26 cellular contexts compared by ENCODE assay signal in genomic region chr18:57426187-57426586, GRCh38. TPM values are rescaled to one million over a fixed set of nuclear protein-coding genes. Genes with fewer than 3 reads are reported as not detected.
DNase-seq lines count a peak whose midpoint lies in the region; ATAC-seq and TF ChIP-seq lines count a peak whose summit lies in the region.
"Had no signal": no experiment of that assay in that cellular context is flagged by ENCODE, and none has a peak within 500 bp of the region (broad histone marks: within the 10 kb centered on the region; RNA-seq: fewer than 3 reads in every experiment).

No MANE protein-coding gene starts in this region.

- H3K4me2 ChIP-seq in MM.1S (ENCODE audit: low read depth, low read length) = peak overlapping the region; percentile 39; the same call in 1 of the 2 replicates
- H3K4me2 ChIP-seq in smooth muscle cell = no peak overlapping the region

- POLR2A ChIA-PET in activated CD8-positive, alpha-beta T cell treated with anti-CD3 and anti-CD28 coated beads for 36 hours (lab: Charles Lee) = no interaction called here
- POLR2A ChIA-PET in activated CD8-positive, alpha-beta T cell treated with anti-CD3 and anti-CD28 coated beads, Interleukin-2, amount 10 ng/mL, durations not matched to agents 7 days and 5 days (lab: Charles Lee) = no interaction called here

- H3K4me3 Mint-ChIP-seq in activated CD8-positive, alpha-beta T cell treated with anti-CD3 and anti-CD28 coated beads for 36 hours = no peak overlapping the region
- no peak overlapping the region for H3K4me3 Mint-ChIP-seq in activated CD8-positive, alpha-beta T cell treated with anti-CD3 and anti-CD28 coated beads, Interleukin-2, amount 10 ng/mL, durations not matched to agents 7 days and 5 days
- no peak overlapping the region for H3K4me3 Mint-ChIP-seq in stimulated activated naive B cell treated with anti-CD40 and anti-IgM and Interleukin-4, amounts not matched to agents 10 μg/mL and 1 μg/mL and 100 μg/mL, for 72 hours
- H3K4me3 Mint-ChIP-seq: activated CD4-positive, alpha-beta T cell treated with anti-CD3 and anti-CD28 coated beads, Interleukin-2, amount 10 ng/mL, durations not matched to agents 24 days and 14 days; central memory CD8-positive, alpha-beta T cell; effector memory CD8-positive, alpha-beta T cell had no signal

- H3K4me1 Mint-ChIP-seq in activated CD8-positive, alpha-beta T cell treated with anti-CD3 and anti-CD28 coated beads for 36 hours (ENCODE audit: low read depth) = peaks cover 14% of the 10 kb centered on the region
- peaks cover 11% of the 10 kb centered on the region for H3K4me1 Mint-ChIP-seq in activated CD8-positive, alpha-beta T cell treated with anti-CD3 and anti-CD28 coated beads, Interleukin-2, amount 10 ng/mL, durations not matched to agents 7 days and 5 days (ENCODE audit: low read depth)
- H3K4me1 Mint-ChIP-seq in stimulated activated naive B cell treated with anti-CD40 and anti-IgM and Interleukin-4, amounts not matched to agents 10 μg/mL and 1 μg/mL and 100 μg/mL, for 72 hours = peaks cover 0 to 12% of the 10 kb centered on the region in 2 donors
- H3K4me1 Mint-ChIP-seq: central memory CD8-positive, alpha-beta T cell had no signal

- H3K4me1 ChIP-seq in MM.1S (ENCODE audit: low read length) = peaks cover 32% of the 10 kb centered on the region
- peaks cover 0 to 24% (median 16%) of the 10 kb centered on the region in 4 donors for H3K4me1 ChIP-seq in sigmoid colon
- H3K4me1 ChIP-seq in smooth muscle cell (ENCODE audit: low read depth) = peaks cover 29% of the 10 kb centered on the region
- H3K4me1 ChIP-seq: SJCRH30, testis had no signal

- no peaks in the 10 kb centered on the region for H4K20me1 ChIP-seq in MM.1S (ENCODE audit: insufficient read depth, low read length)
- no peaks in the 10 kb centered on the region for H4K20me1 ChIP-seq in smooth muscle cell (ENCODE audit: low read depth)

- H2AFZ ChIP-seq in MM.1S (ENCODE audit: low read length) (no peak overlapping the region), smooth muscle cell (ENCODE audit: low read depth) (no peak overlapping the region)

- H3K36me3 Mint-ChIP-seq in activated CD8-positive, alpha-beta T cell treated with anti-CD3 and anti-CD28 coated beads for 36 hours (ENCODE audit: low read depth) = peaks cover 10% of the 10 kb centered on the region
- H3K36me3 Mint-ChIP-seq in activated CD8-positive, alpha-beta T cell treated with anti-CD3 and anti-CD28 coated beads, Interleukin-2, amount 10 ng/mL, durations not matched to agents 7 days and 5 days (ENCODE audit: low read depth) = peaks cover 11% of the 10 kb centered on the region
- peaks cover 0 to 1% of the 10 kb centered on the region in 2 donors for H3K36me3 Mint-ChIP-seq in stimulated activated naive B cell treated with anti-CD40 and anti-IgM and Interleukin-4, amounts not matched to agents 10 μg/mL and 1 μg/mL and 100 μg/mL, for 72 hours

- H3K9me3 ChIP-seq in MM.1S (replicated peaks; ENCODE audit: insufficient read depth, low read length) = no peaks in the 10 kb centered on the region
- H3K9me3 ChIP-seq in sigmoid colon = peaks cover 0 to 6% (median under 1%) of the 10 kb centered on the region in 4 donors
- no peaks in the 10 kb centered on the region for H3K9me3 ChIP-seq in smooth muscle cell (replicated peaks; ENCODE audit: low read depth)
- H3K9me3 ChIP-seq: SJCRH30, testis had no signal

- H3K79me2 ChIP-seq in MM.1S (ENCODE audit: low read length) = no peaks in the 10 kb centered on the region
- no peaks in the 10 kb centered on the region for H3K79me2 ChIP-seq in smooth muscle cell (ENCODE audit: low read depth)

- CTCF ChIA-PET in activated CD8-positive, alpha-beta T cell treated with anti-CD3 and anti-CD28 coated beads for 36 hours (lab: Charles Lee) = no interaction called here
- CTCF ChIA-PET in activated CD8-positive, alpha-beta T cell treated with anti-CD3 and anti-CD28 coated beads, Interleukin-2, amount 10 ng/mL, durations not matched to agents 7 days and 5 days (lab: Charles Lee) = no interaction called here

- H3K27me3 Mint-ChIP-seq in activated CD8-positive, alpha-beta T cell treated with anti-CD3 and anti-CD28 coated beads for 36 hours = peaks cover 51% of the 10 kb centered on the region
- peaks cover 53% of the 10 kb centered on the region for H3K27me3 Mint-ChIP-seq in activated CD8-positive, alpha-beta T cell treated with anti-CD3 and anti-CD28 coated beads, Interleukin-2, amount 10 ng/mL, durations not matched to agents 7 days and 5 days (ENCODE audit: low read depth)
- peaks cover 34 to 56% of the 10 kb centered on the region in 2 donors for H3K27me3 Mint-ChIP-seq in stimulated activated naive B cell treated with anti-CD40 and anti-IgM and Interleukin-4, amounts not matched to agents 10 μg/mL and 1 μg/mL and 100 μg/mL, for 72 hours

- H3K36me3 ChIP-seq in MM.1S (replicated peaks; ENCODE audit: insufficient read depth, low read length) (no peaks in the 10 kb centered on the region), sigmoid colon (no peaks in the 10 kb centered on the region), smooth muscle cell (ENCODE audit: low read depth) (no peaks in the 10 kb centered on the region)
- H3K36me3 ChIP-seq: SJCRH30 had no signal

- WGBS in sigmoid colon, 2 donors = 66 to 82% methylated on average over 4 of the region's 4 CpGs
- 88% methylated on average over 4 of the region's 4 CpGs for WGBS in smooth muscle cell (ENCODE audit: low lambda C conversion rate)

- peak; percentile 24 for DNase-seq in activated CD8-positive, alpha-beta T cell treated with anti-CD3 and anti-CD28 coated beads for 36 hours
- no peak for DNase-seq in activated CD8-positive, alpha-beta T cell treated with anti-CD3 and anti-CD28 coated beads, Interleukin-2, amount 10 ng/mL, durations not matched to agents 7 days and 5 days
- DNase-seq in MM.1S (peak; percentile 96), sigmoid colon (no peak), smooth muscle cell (lab: John Stamatoyannopoulos, UW; ENCODE audit: unreplicated experiment) (no peak)
- DNase-seq in stimulated activated naive B cell treated with anti-CD40 and anti-IgM and Interleukin-4, amounts not matched to agents 10 μg/mL and 1 μg/mL and 100 μg/mL, for 72 hours = no peak
- DNase-seq: activated CD4-positive, alpha-beta T cell treated with anti-CD3 and anti-CD28 coated beads, Interleukin-2, amount 10 ng/mL, durations not matched to agents 24 days and 14 days; activated naive CD4-positive, alpha-beta T cell; activated T-cell treated with anti-CD3 and anti-CD28 coated beads, Interleukin-2, amount 50 U/mL, for 48 hours; body of pancreas; effector memory CD8-positive, alpha-beta T cell; hippocampal formation; mammary epithelial cell; NCI-H1417 treated with DMSO at 0.1 percent for 48 hours; NCI-H2029 treated with DMSO at 0.1 percent for 48 hours; NCI-H526; nephron progenitor cell; SJCRH30; stimulated activated naive CD4-positive, alpha-beta T cell treated with Interleukin-2 at 50 U/mL for 16 hours; T-helper 9 cell; testis had no signal

- ATAC-seq in activated CD8-positive, alpha-beta T cell treated with anti-CD3 and anti-CD28 coated beads for 36 hours = peak; percentile 71
- ATAC-seq in activated CD8-positive, alpha-beta T cell treated with anti-CD3 and anti-CD28 coated beads, Interleukin-2, amount 10 ng/mL, durations not matched to agents 7 days and 5 days = no peak
- ATAC-seq in GM21360 (IDR thresholded peaks at IDR 0.05; ENCODE audit: unreplicated experiment) (peak; percentile 81), HG03039 (IDR thresholded peaks at IDR 0.05; ENCODE audit: unreplicated experiment) (no peak)
- ATAC-seq in stimulated activated naive B cell treated with anti-CD40 and anti-IgM and Interleukin-4, amounts not matched to agents 10 μg/mL and 1 μg/mL and 100 μg/mL, for 72 hours (replicated peaks) = peak; percentile 75 to 96
- ATAC-seq: body of pancreas; effector memory CD8-positive, alpha-beta T cell; HCT116; K562 had no signal

- no peak for TF ChIP-seq EP300 in sigmoid colon (IDR thresholded peaks at IDR 0.05)

- H3F3A ChIP-seq in MM.1S (ENCODE audit: insufficient read depth, low read length) (peaks cover 20% of the 10 kb centered on the region), smooth muscle cell (ENCODE audit: low read depth) (no peaks in the 10 kb centered on the region)

- H3K9me3 Mint-ChIP-seq in activated CD8-positive, alpha-beta T cell treated with anti-CD3 and anti-CD28 coated beads for 36 hours = peaks cover 10% of the 10 kb centered on the region
- H3K9me3 Mint-ChIP-seq in activated CD8-positive, alpha-beta T cell treated with anti-CD3 and anti-CD28 coated beads, Interleukin-2, amount 10 ng/mL, durations not matched to agents 7 days and 5 days (ENCODE audit: insufficient read depth) = peaks cover 7% of the 10 kb centered on the region
- peaks cover 3 to 9% of the 10 kb centered on the region in 2 donors for H3K9me3 Mint-ChIP-seq in stimulated activated naive B cell treated with anti-CD40 and anti-IgM and Interleukin-4, amounts not matched to agents 10 μg/mL and 1 μg/mL and 100 μg/mL, for 72 hours
- H3K9me3 Mint-ChIP-seq: central memory CD8-positive, alpha-beta T cell; effector memory CD8-positive, alpha-beta T cell had no signal

- no peak for TF ChIP-seq POLR2A in sigmoid colon (IDR thresholded peaks at IDR 0.05)

- intact Hi-C loops in activated CD8-positive, alpha-beta T cell treated with anti-CD3 and anti-CD28 coated beads for 36 hours (cut with micrococcal nuclease) = no loop called here
- intact Hi-C loops in sigmoid colon (cut with DNase I) = no loop called here

- no peak for TF ChIP-seq CTCF in activated CD8-positive, alpha-beta T cell treated with anti-CD3 and anti-CD28 coated beads for 36 hours (IDR thresholded peaks at IDR 0.05)
- no peak for TF ChIP-seq CTCF in MM.1S (IDR thresholded peaks at IDR 0.05; ENCODE audit: low read length)
- TF ChIP-seq CTCF in sigmoid colon (IDR thresholded peaks at IDR 0.05) = no peak
- no peak for TF ChIP-seq CTCF in smooth muscle cell (IDR thresholded peaks at IDR 0.05; ENCODE audit: borderline replicate concordance, insufficient read depth, poor library complexity, severe bottlenecking)

- H3K9me2 ChIP-seq in MM.1S (replicated peaks; ENCODE audit: insufficient read depth, low read length) = no peaks in the 10 kb centered on the region

- H3K27ac ChIP-seq in MM.1S (ENCODE audit: low read length) = peak overlapping the region; percentile 65; the same call in 1 of the 2 replicates
- no peak overlapping the region for H3K27ac ChIP-seq in sigmoid colon
- H3K27ac ChIP-seq in smooth muscle cell (ENCODE audit: low read depth) = no peak overlapping the region
- H3K27ac ChIP-seq: body of pancreas, SJCRH30 had no signal

- H3K27me3 ChIP-seq in MM.1S (replicated peaks; ENCODE audit: insufficient read depth, low read length) (no peaks in the 10 kb centered on the region), sigmoid colon (peaks cover 37 to 89% (median 46%) of the 10 kb centered on the region in 3 donors), smooth muscle cell (ENCODE audit: low read depth) (peaks cover 92% of the 10 kb centered on the region)
- H3K27me3 ChIP-seq: SJCRH30, testis had no signal

- no peak overlapping the region for H3K27ac Mint-ChIP-seq in activated CD8-positive, alpha-beta T cell treated with anti-CD3 and anti-CD28 coated beads for 36 hours
- no peak overlapping the region for H3K27ac Mint-ChIP-seq in activated CD8-positive, alpha-beta T cell treated with anti-CD3 and anti-CD28 coated beads, Interleukin-2, amount 10 ng/mL, durations not matched to agents 7 days and 5 days
- H3K27ac Mint-ChIP-seq in stimulated activated naive B cell treated with anti-CD40 and anti-IgM and Interleukin-4, amounts not matched to agents 10 μg/mL and 1 μg/mL and 100 μg/mL, for 72 hours = peak overlapping the region; percentile 47
- H3K27ac Mint-ChIP-seq: activated CD4-positive, alpha-beta T cell treated with anti-CD3 and anti-CD28 coated beads, Interleukin-2, amount 10 ng/mL, durations not matched to agents 24 days and 14 days; effector memory CD8-positive, alpha-beta T cell; nephron progenitor cell had no signal

- H3K4me3 ChIP-seq in MM.1S (ENCODE audit: low read length) = no peak overlapping the region
- H3K4me3 ChIP-seq in sigmoid colon = no peak overlapping the region
- no peak overlapping the region for H3K4me3 ChIP-seq in smooth muscle cell
- H3K4me3 ChIP-seq: body of pancreas, K562, SJCRH30, testis had no signal

- H3K9ac ChIP-seq in MM.1S (ENCODE audit: low read length) (no peak overlapping the region), smooth muscle cell (ENCODE audit: low read depth) (no peak overlapping the region)

RNA-seq across cellular contexts. Expression of gene ONECUT2, which starts 9.0 kb away (rescaled TPM):
- total RNA-seq in activated CD8-positive, alpha-beta T cell treated with anti-CD3 and anti-CD28 coated beads for 36 hours = not detected
- not detected for total RNA-seq in activated CD8-positive, alpha-beta T cell treated with anti-CD3 and anti-CD28 coated beads, Interleukin-2, amount 10 ng/mL, durations not matched to agents 7 days and 5 days
- total RNA-seq in sigmoid colon (under 1 TPM in 1 of 4 donors, not detected in 3; under 0.01 TPM), smooth muscle cell (0.04 TPM in 1 of 2 replicates, not detected in the other)
- polyA plus RNA-seq in sigmoid colon (under 1 TPM in 1 of 3 donors, not detected in 2; 0.03 TPM), smooth muscle cell (not detected in 2 replicates)
- total RNA-seq: activated CD4-positive, alpha-beta T cell treated with anti-CD3 and anti-CD28 coated beads, Interleukin-2, amount 10 ng/mL, durations not matched to agents 24 days and 14 days had no signal

Comparison
In these comparisons a context has a peak if more than half of its experiments do, and no peak if none do; other contexts are left out.
1. ATAC-seq: peak in activated CD8-positive, alpha-beta T cell treated with anti-CD3 and anti-CD28 coated beads for 36 hours (single experiment), GM21360 (single experiment) and stimulated activated naive B cell treated with anti-CD40 and anti-IgM and Interleukin-4, amounts not matched to agents 10 μg/mL and 1 μg/mL and 100 μg/mL, for 72 hours (2 of 2); none in activated CD8-positive, alpha-beta T cell treated with anti-CD3 and anti-CD28 coated beads, Interleukin-2, amount 10 ng/mL, durations not matched to agents 7 days and 5 days (single experiment) and HG03039 (single experiment).
2. DNase-seq: peak in activated CD8-positive, alpha-beta T cell treated with anti-CD3 and anti-CD28 coated beads for 36 hours (single experiment) and MM.1S (single experiment); none in activated CD8-positive, alpha-beta T cell treated with anti-CD3 and anti-CD28 coated beads, Interleukin-2, amount 10 ng/mL, durations not matched to agents 7 days and 5 days (single experiment), stimulated activated naive B cell treated with anti-CD40 and anti-IgM and Interleukin-4, amounts not matched to agents 10 μg/mL and 1 μg/mL and 100 μg/mL, for 72 hours (single experiment), sigmoid colon (single experiment) and smooth muscle cell (single experiment).